Comparison of ENCODE assay signal across 8 cellular contexts in genomic region chr11:33256808-33257159, GRCh38. TPM values are rescaled to one million over a fixed set of nuclear protein-coding genes. Genes with fewer than 3 reads are reported as not detected.
DNase-seq lines count a peak whose midpoint lies in the region; ATAC-seq and TF ChIP-seq lines count a peak whose summit lies in the region.

No MANE protein-coding gene starts in this region.

- H3K27ac ChIP-seq in ascending aorta (peak overlapping the region; percentile 100), lower lobe of right lung (peak overlapping the region; percentile 100)

- TF ChIP-seq CTCF in ascending aorta (IDR thresholded peaks at IDR 0.05) (no peak), lower lobe of right lung (IDR thresholded peaks at IDR 0.05) (no peak), type B pancreatic cell (conservative IDR thresholded peaks at IDR 0.05) (no peak)

- peak overlapping the region; percentile 93 to 99 for H3K4me3 Mint-ChIP-seq in activated T-cell treated with anti-CD3 and anti-CD28 coated beads, Interleukin-2, amount 50 U/mL, for 72 hours
- peak overlapping the region; percentile 95 for H3K4me3 Mint-ChIP-seq in type B pancreatic cell

- no peak for ATAC-seq in activated T-cell treated with anti-CD3 and anti-CD28 coated beads, Interleukin-2, amount 50 U/mL, for 72 hours (replicated peaks in 1 of 2)
- ATAC-seq in lower lobe of right lung (no peak), GM18502 (IDR thresholded peaks at IDR 0.05; ENCODE audit: poor library complexity, unreplicated experiment) (no peak)

- peaks cover 4 to 7% of the 10 kb centered on the region in 2 donors for H3K36me3 Mint-ChIP-seq in activated T-cell treated with anti-CD3 and anti-CD28 coated beads, Interleukin-2, amount 50 U/mL, for 72 hours (ENCODE audit: insufficient read depth in 2 of 2)
- H3K36me3 Mint-ChIP-seq in type B pancreatic cell = no peaks in the 10 kb centered on the region

- H3K4me1 Mint-ChIP-seq in activated T-cell treated with anti-CD3 and anti-CD28 coated beads, Interleukin-2, amount 50 U/mL, for 72 hours (ENCODE audit: low read depth) = peaks cover 38% of the 10 kb centered on the region
- H3K4me1 Mint-ChIP-seq in type B pancreatic cell (ENCODE audit: unreplicated experiment) = peaks cover 12% of the 10 kb centered on the region

- no peaks in the 10 kb centered on the region for H3K9me3 ChIP-seq in ascending aorta
- H3K9me3 ChIP-seq in lower lobe of right lung = no peaks in the 10 kb centered on the region

- H3K4me1 ChIP-seq in ascending aorta (peaks cover 0 to 15% of the 10 kb centered on the region in 2 donors), lower lobe of right lung (peaks cover 31% of the 10 kb centered on the region)

- H3K36me3 ChIP-seq in ascending aorta (no peaks in the 10 kb centered on the region), lower lobe of right lung (no peaks in the 10 kb centered on the region)

- no peaks in the 10 kb centered on the region for H3K27me3 Mint-ChIP-seq in activated T-cell treated with anti-CD3 and anti-CD28 coated beads, Interleukin-2, amount 50 U/mL, for 72 hours (ENCODE audit: low read depth)
- H3K27me3 Mint-ChIP-seq in type B pancreatic cell = no peaks in the 10 kb centered on the region

- no peak for DNase-seq in activated T-cell treated with anti-CD3 and anti-CD28 coated beads, Interleukin-2, amount 50 U/mL, for 72 hours
- no peak for DNase-seq in activated T-cell treated with anti-CD3 and anti-CD28 coated beads, Interleukin-2, amount 50 U/mL, for 48 hours
- DNase-seq in ascending aorta (ENCODE audit: low spot score in 2 of 2) = no peak
- DNase-seq in lower lobe of right lung = no peak
- no peak for DNase-seq in type B pancreatic cell (ENCODE audit: extremely low spot score, unreplicated experiment)
- no peak for DNase-seq in GM19240 (ENCODE audit: insufficient read length, low spot score)
- DNase-seq in NCI-H2081 treated with DMSO at 0.1 percent for 48 hours (lab: John Stamatoyannopoulos, UW) = no peak

- H3K27ac Mint-ChIP-seq in activated T-cell treated with anti-CD3 and anti-CD28 coated beads, Interleukin-2, amount 50 U/mL, for 72 hours = peak overlapping the region; percentile 99
- H3K27ac Mint-ChIP-seq in type B pancreatic cell = peak overlapping the region; percentile 96

- H3K9me3 Mint-ChIP-seq in activated T-cell treated with anti-CD3 and anti-CD28 coated beads, Interleukin-2, amount 50 U/mL, for 72 hours = no peaks in the 10 kb centered on the region
- H3K9me3 Mint-ChIP-seq in type B pancreatic cell = no peaks in the 10 kb centered on the region

- peak overlapping the region; percentile 91 to 94 for H3K4me3 ChIP-seq in ascending aorta
- peak overlapping the region; percentile 84 for H3K4me3 ChIP-seq in lower lobe of right lung

- intact Hi-C loops in ascending aorta (cut with DNase I) (loop anchor here (2.0 to 10.0 kb wide), 7 partner anchors 71 to 1658 kb away; partner anchors contain the start of genes APIP, CAPRIN1, CD59 and CSTF3), lower lobe of right lung (cut with DNase I) (no loop called here)

- H3K27me3 ChIP-seq in ascending aorta (no peaks in the 10 kb centered on the region), lower lobe of right lung (ENCODE audit: low read depth) (no peaks in the 10 kb centered on the region)

RNA-seq across cellular contexts. Expression of gene HIPK3, which starts 0.4 kb away (rescaled TPM):
- 10 to 100 TPM; 34.0 to 40.8 TPM for total RNA-seq in activated T-cell treated with anti-CD3 and anti-CD28 coated beads, Interleukin-2, amount 50 U/mL, for 72 hours
- 302 TPM for total RNA-seq in ascending aorta
- 138 TPM for total RNA-seq in lower lobe of right lung
- 63.9 and 75.3 TPM in 2 replicates for total RNA-seq in type B pancreatic cell (ENCODE audit: low replicate concordance)
